In genomic region chr3:140117111-140117526, GRCh38 we compare ENCODE assay signal across 16 cellular contexts.
A peak's percentile ranks its signal among the peaks of the same experiment; 100 is the strongest.
DNase-seq lines count a peak whose midpoint lies in the region; ATAC-seq and TF ChIP-seq lines count a peak whose summit lies in the region.
"Had no signal": no experiment of that assay in that cellular context is flagged by ENCODE, and none has a peak within 500 bp of the region (broad histone marks: within the 10 kb centered on the region; RNA-seq: fewer than 3 reads in every experiment).

No MANE protein-coding gene starts in this region.

- TF ChIP-seq CTCF in epithelial cell of proximal tubule (conservative IDR thresholded peaks at IDR 0.05; ENCODE audit: low read depth, low read length) (no peak), neural crest cell (conservative IDR thresholded peaks at IDR 0.05) (no peak), coronary artery (IDR thresholded peaks at IDR 0.05) (no peak)

- no peak overlapping the region for H3K27ac ChIP-seq in coronary artery
- H3K27ac ChIP-seq: suprapubic skin had no signal

- no peaks in the 10 kb centered on the region for H3K36me3 Mint-ChIP-seq in neural crest cell (ENCODE audit: low read depth)
- H3K36me3 Mint-ChIP-seq in activated T-cell treated with anti-CD3 and anti-CD28 coated beads, Interleukin-2, amount 50 U/mL, for 72 hours (ENCODE audit: insufficient read depth in 2 of 2), result no peaks in the 10 kb centered on the region

- H3K27ac Mint-ChIP-seq in neural crest cell (ENCODE audit: unreplicated experiment), result peak overlapping the region; percentile 51
- no peak overlapping the region for H3K27ac Mint-ChIP-seq in activated T-cell treated with anti-CD3 and anti-CD28 coated beads, Interleukin-2, amount 50 U/mL, for 72 hours

- no peaks in the 10 kb centered on the region for H3K9me3 Mint-ChIP-seq in neural crest cell
- H3K9me3 Mint-ChIP-seq in activated T-cell treated with anti-CD3 and anti-CD28 coated beads, Interleukin-2, amount 50 U/mL, for 72 hours, result no peaks in the 10 kb centered on the region
- H3K9me3 Mint-ChIP-seq: activated T-cell treated with anti-CD3 and anti-CD28 coated beads, Interleukin-2, amount 50 U/mL, for 4 hours had no signal

- ATAC-seq in activated T-cell treated with anti-CD3 and anti-CD28 coated beads, Interleukin-2, amount 50 U/mL, for 72 hours (replicated peaks in 1 of 2), result no peak
- no peak for ATAC-seq in GM18502 (IDR thresholded peaks at IDR 0.05; ENCODE audit: poor library complexity, unreplicated experiment)
- ATAC-seq: activated T-cell treated with anti-CD3 and anti-CD28 coated beads, Interleukin-2, amount 50 U/mL, for 4 hours; sciatic nerve had no signal

- no peaks in the 10 kb centered on the region for H3K27me3 Mint-ChIP-seq in neural crest cell (ENCODE audit: low read depth)
- no peaks in the 10 kb centered on the region for H3K27me3 Mint-ChIP-seq in activated T-cell treated with anti-CD3 and anti-CD28 coated beads, Interleukin-2, amount 50 U/mL, for 72 hours (ENCODE audit: low read depth)

- H3K4me1 Mint-ChIP-seq in neural crest cell, result peaks cover 57% of the 10 kb centered on the region
- no peaks in the 10 kb centered on the region for H3K4me1 Mint-ChIP-seq in activated T-cell treated with anti-CD3 and anti-CD28 coated beads, Interleukin-2, amount 50 U/mL, for 72 hours (ENCODE audit: low read depth)

- peak overlapping the region; percentile 11 for H3K4me3 Mint-ChIP-seq in neural crest cell
- H3K4me3 Mint-ChIP-seq in activated T-cell treated with anti-CD3 and anti-CD28 coated beads, Interleukin-2, amount 50 U/mL, for 72 hours, result no peak overlapping the region
- H3K4me3 Mint-ChIP-seq: activated T-cell treated with anti-CD3 and anti-CD28 coated beads, Interleukin-2, amount 50 U/mL, for 4 hours had no signal

- peak; percentile 49 for DNase-seq in Daoy (ENCODE audit: low read depth)
- DNase-seq in NCI-H69 (lab: John Stamatoyannopoulos, UW), result peak; percentile 76
- peak; percentile 47 for DNase-seq in epithelial cell of proximal tubule (ENCODE audit: low read depth)
- DNase-seq in neural crest cell (ENCODE audit: low read depth, low spot score), result peak; percentile 3
- no peak for DNase-seq in coronary artery (ENCODE audit: low spot score)
- DNase-seq in COR-L47 (lab: John Stamatoyannopoulos, UW), result no peak
- DNase-seq in activated T-cell treated with anti-CD3 and anti-CD28 coated beads, Interleukin-2, amount 50 U/mL, for 72 hours, result no peak
- DNase-seq: activated T-cell treated with anti-CD3 and anti-CD28 coated beads, Interleukin-2, amount 50 U/mL, for 4 hours; caudate nucleus; NCI-H2029; OCI-M1; SK-N-SH; stimulated activated CD4-positive, alpha-beta T cell treated with anti-CD3 and anti-CD28 coated beads, Interleukin-4, amount 100 ng/mL, for 1 hour had no signal

- H3K4me3 ChIP-seq in epithelial cell of proximal tubule (ENCODE audit: low read depth, low read length) (no peak overlapping the region), coronary artery (no peak overlapping the region)
- H3K4me3 ChIP-seq: suprapubic skin had no signal

Comparison
In these comparisons a context has a peak if more than half of its experiments do, and no peak if none do; other contexts are left out.
1. DNase-seq: peak in Daoy (single experiment), NCI-H69 (single experiment), epithelial cell of proximal tubule (single experiment) and neural crest cell (single experiment); none in coronary artery (single experiment), COR-L47 (single experiment) and activated T-cell treated with anti-CD3 and anti-CD28 coated beads, Interleukin-2, amount 50 U/mL, for 72 hours (0 of 2).